In the genomic region with DNA sequence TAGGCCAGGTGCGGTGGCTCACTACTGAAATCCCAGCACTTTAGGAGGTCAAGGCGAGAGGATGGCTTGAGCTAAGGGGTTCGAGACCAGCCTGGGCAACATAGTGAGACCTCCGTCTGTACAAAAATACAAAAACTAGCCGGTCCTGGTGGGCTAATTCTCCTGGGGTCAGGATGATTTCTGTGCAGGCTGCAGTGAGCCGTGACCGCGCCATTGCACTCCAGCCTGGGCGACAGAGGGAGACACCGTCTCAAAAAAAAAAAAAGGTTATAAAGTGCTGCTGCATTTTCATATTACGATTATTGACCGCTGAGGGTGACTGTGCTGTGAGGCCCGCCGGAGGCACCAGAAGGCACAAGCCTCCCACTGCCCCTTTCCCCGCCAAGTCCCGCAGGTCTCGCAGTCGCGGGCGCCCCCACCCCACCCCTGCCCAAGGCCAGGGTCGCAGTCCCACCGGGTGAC, we compare ENCODE assay signal across 8 cellular contexts. TPM values are rescaled to one million over a fixed set of nuclear protein-coding genes. Genes with fewer than 3 reads are reported as not detected.
DNase-seq lines count a peak whose midpoint lies in the region; ATAC-seq, FAIRE-seq and TF ChIP-seq lines count a peak whose summit lies in the region.

No MANE protein-coding gene starts in this region.

- H3K4me3 Mint-ChIP-seq in endothelial cell (ENCODE audit: unreplicated experiment), result peak overlapping the region; percentile 78

- no peaks in the 10 kb centered on the region for H3K36me3 ChIP-seq in ES-I3 (ENCODE audit: insufficient read depth, low read length)
- H3K36me3 ChIP-seq in MM.1S (replicated peaks; ENCODE audit: insufficient read depth, low read length), result no peaks in the 10 kb centered on the region
- no peaks in the 10 kb centered on the region for H3K36me3 ChIP-seq in pancreas

- no peaks in the 10 kb centered on the region for H3F3A ChIP-seq in MM.1S (ENCODE audit: insufficient read depth, low read length)

- peak overlapping the region; percentile 92 for H3K4me2 ChIP-seq in MM.1S (ENCODE audit: low read depth, low read length)

- H3K9me2 ChIP-seq in MM.1S (replicated peaks; ENCODE audit: insufficient read depth, low read length), result no peaks in the 10 kb centered on the region

- H3K27me3 Mint-ChIP-seq in endothelial cell (ENCODE audit: unreplicated experiment), result peaks cover 17% of the 10 kb centered on the region

- WGBS in pancreas, 2 donors, result 31 to 42% methylated on average over 16 to 22 of the region's 22 CpGs

- no peaks in the 10 kb centered on the region for H3K9me3 Mint-ChIP-seq in endothelial cell (ENCODE audit: unreplicated experiment)

- H3K4me1 ChIP-seq in ES-I3 (ENCODE audit: insufficient read depth, low read length) (peaks cover 28% of the 10 kb centered on the region; the same call in 1 of the 2 replicates), MM.1S (ENCODE audit: low read length) (0 out of 2 replicates have a peak, but pooled peaks cover 5% of the 10 kb centered on the region), pancreas (peaks cover 21 to 40% (median 23%) of the 10 kb centered on the region in 3 donors)

- H3K9ac ChIP-seq in ES-I3 (ENCODE audit: low read depth, low read length) (peak overlapping the region; percentile 90; the same call in 1 of the 2 replicates), MM.1S (ENCODE audit: low read length) (peak overlapping the region; percentile 50)

- H3K27ac Mint-ChIP-seq in endothelial cell (ENCODE audit: unreplicated experiment), result no peak overlapping the region

- peaks cover 3% of the 10 kb centered on the region for H3K36me3 Mint-ChIP-seq in endothelial cell (ENCODE audit: low read depth, unreplicated experiment)

- H3K4me3 ChIP-seq in MM.1S (ENCODE audit: low read length) (peak overlapping the region; percentile 78), pancreas (peak overlapping the region; percentile 63 to 95 (median 86))

- H3K27me3 ChIP-seq in MM.1S (replicated peaks; ENCODE audit: insufficient read depth, low read length) (peaks cover 19% of the 10 kb centered on the region), pancreas (no peaks in the 10 kb centered on the region)

- H2AFZ ChIP-seq in MM.1S (ENCODE audit: low read length), result peak overlapping the region; percentile 92

- FAIRE-seq in pancreas (lab: Jason Lieb, UNC), result no peak

- DNase-seq in MM.1S (no peak), endothelial cell (ENCODE audit: low spot score) (no peak), pancreas (no peak), AG08395 (ENCODE audit: low spot score) (no peak), GM19240 (ENCODE audit: insufficient read length, low spot score) (no peak), DMS114 treated with DMSO at 0.1 percent for 48 hours (lab: John Stamatoyannopoulos, UW; ENCODE audit: unreplicated experiment) (no peak)
- DNase-seq in activated CD4-positive, CD25-positive, alpha-beta regulatory T cell (lab: John Stamatoyannopoulos, UW), result no peak

- H3K27ac ChIP-seq in MM.1S (ENCODE audit: low read length) (no peak overlapping the region), pancreas (peak overlapping the region in 3 of 4 donors; percentile 57 to 86 (median 60))

- TF ChIP-seq CTCF in MM.1S (IDR thresholded peaks at IDR 0.05; ENCODE audit: low read length) (peak; percentile 31), endothelial cell (IDR thresholded peaks at IDR 0.05; ENCODE audit: unreplicated experiment) (no peak), pancreas (IDR thresholded peaks at IDR 0.05) (no peak)

- H3K79me2 ChIP-seq in MM.1S (ENCODE audit: low read length), result peaks cover 5% of the 10 kb centered on the region; the same call in 1 of the 2 replicates

- peak in 3 of 4 donors; percentile 3 to 27 (median 26) for ATAC-seq in pancreas

- H3K9me3 ChIP-seq in ES-I3 (ENCODE audit: control insufficient read depth, insufficient read depth, low read length) (no peaks in the 10 kb centered on the region), MM.1S (replicated peaks; ENCODE audit: insufficient read depth, low read length) (no peaks in the 10 kb centered on the region), pancreas (no peaks in the 10 kb centered on the region)

- intact Hi-C loops in pancreas (cut with DNase I), result loop anchor here in 1 of 3 donors (10.0 kb wide), 1 partner anchor 50 kb away; no protein-coding TSS in a partner anchor

- H3K4me1 Mint-ChIP-seq in endothelial cell (ENCODE audit: unreplicated experiment), result peaks cover 12% of the 10 kb centered on the region

- no peaks in the 10 kb centered on the region for H4K20me1 ChIP-seq in MM.1S (ENCODE audit: insufficient read depth, low read length)

RNA-seq across cellular contexts. Expression of a gene that starts 0.5 kb away (rescaled TPM):
- total RNA-seq in endothelial cell (ENCODE audit: unreplicated experiment) (0.77 TPM), pancreas (1 to 10 TPM; 2.1 to 8.4 (median 3.7) TPM)
- polyA plus RNA-seq in pancreas, result 1 to 10 TPM; 9.1 to 9.3 TPM

RNA-seq across cellular contexts. Expression of a gene that starts 50.3 kb away (rescaled TPM):
- total RNA-seq in endothelial cell (ENCODE audit: unreplicated experiment), result 6.1 TPM
- total RNA-seq in pancreas, result 10 to 100 TPM; 11.0 to 16.9 (median 12.9) TPM
- polyA plus RNA-seq in pancreas, result 10 to 100 TPM; 11.0 to 11.5 TPM

RNA-seq across cellular contexts. Expression of a gene that starts 58.7 kb away (rescaled TPM):
- total RNA-seq in endothelial cell (ENCODE audit: unreplicated experiment) (48.8 TPM), pancreas (10 to 100 TPM; 14.3 to 32.3 (median 23.1) TPM)
- polyA plus RNA-seq in pancreas, result 10 to 100 TPM; 26.3 to 50.3 TPM
